ENCODE assay signal across 18 cellular contexts in genomic region chr12:91424506-91424905, GRCh38.
DNase-seq lines count a peak whose midpoint lies in the region; TF ChIP-seq lines count a peak whose summit lies in the region.
"Had no signal": no experiment of that assay in that cellular context is flagged by ENCODE, and none has a peak within 500 bp of the region (broad histone marks: within the 10 kb centered on the region; RNA-seq: fewer than 3 reads in every experiment).

No MANE protein-coding gene starts in this region.

- no peak overlapping the region for H3K4me3 ChIP-seq in SJCRH30
- H3K4me3 ChIP-seq: HAP-1 had no signal

- no peaks in the 10 kb centered on the region for H3K36me3 Mint-ChIP-seq in osteocyte (ENCODE audit: unreplicated experiment)
- no peaks in the 10 kb centered on the region for H3K36me3 Mint-ChIP-seq in activated CD4-positive, alpha-beta memory T cell treated with anti-CD3 and anti-CD28 coated beads for 36 hours
- H3K36me3 Mint-ChIP-seq: CD4-positive, alpha-beta memory T cell had no signal

- POLR2A ChIA-PET in activated CD4-positive, alpha-beta memory T cell treated with anti-CD3 and anti-CD28 coated beads for 36 hours (lab: Charles Lee), result no interaction called here

- peak; percentile 1 for DNase-seq in EH (ENCODE audit: low read depth)
- no peak for DNase-seq in caudate nucleus (lab: John Stamatoyannopoulos, UW)
- no peak for DNase-seq in osteocyte (ENCODE audit: extremely low spot score, unreplicated experiment)
- DNase-seq in T1000 (lab: John Stamatoyannopoulos, UW), result no peak
- no peak for DNase-seq in activated CD4-positive, alpha-beta memory T cell treated with anti-CD3 and anti-CD28 coated beads for 36 hours
- no peak for DNase-seq in SJCRH30
- DNase-seq in DMS53 treated with DMSO at 0.1 percent for 48 hours (lab: John Stamatoyannopoulos, UW; ENCODE audit: unreplicated experiment), result no peak
- DNase-seq: C1 segment of cervical spinal cord; Calu3; CD4-positive, alpha-beta memory T cell; COR-L47; DMS53; DND-41; EL; GF-D8; GOT3; HFFc6 had no signal

- CTCF ChIA-PET in activated CD4-positive, alpha-beta memory T cell treated with anti-CD3 and anti-CD28 coated beads for 36 hours (lab: Charles Lee), result no interaction called here

- H3K27ac ChIP-seq in caudate nucleus (ENCODE audit: low read depth, low read length) (peak overlapping the region; percentile 33), SJCRH30 (no peak overlapping the region)

- no peaks in the 10 kb centered on the region for H3K9me3 ChIP-seq in SJCRH30 (replicated peaks)
- H3K9me3 ChIP-seq: HAP-1 had no signal

- H3K27ac Mint-ChIP-seq in osteocyte (ENCODE audit: unreplicated experiment), result peak overlapping the region; percentile 58
- no peak overlapping the region for H3K27ac Mint-ChIP-seq in activated CD4-positive, alpha-beta memory T cell treated with anti-CD3 and anti-CD28 coated beads for 36 hours
- H3K27ac Mint-ChIP-seq: CD4-positive, alpha-beta memory T cell; HFFc6 had no signal

- no peaks in the 10 kb centered on the region for H3K27me3 Mint-ChIP-seq in osteocyte (ENCODE audit: unreplicated experiment)
- no peaks in the 10 kb centered on the region for H3K27me3 Mint-ChIP-seq in activated CD4-positive, alpha-beta memory T cell treated with anti-CD3 and anti-CD28 coated beads for 36 hours

- no peaks in the 10 kb centered on the region for H3K9me3 Mint-ChIP-seq in osteocyte (ENCODE audit: unreplicated experiment)
- no peaks in the 10 kb centered on the region for H3K9me3 Mint-ChIP-seq in activated CD4-positive, alpha-beta memory T cell treated with anti-CD3 and anti-CD28 coated beads for 36 hours
- H3K9me3 Mint-ChIP-seq: CD4-positive, alpha-beta memory T cell; HFFc6 had no signal

- no peaks in the 10 kb centered on the region for H3K27me3 ChIP-seq in SJCRH30

- H3K36me3 ChIP-seq in SJCRH30, result no peaks in the 10 kb centered on the region
- H3K36me3 ChIP-seq: HAP-1 had no signal

- no peaks in the 10 kb centered on the region; the same call in 1 of the 2 replicates for H3K4me1 ChIP-seq in SJCRH30

- intact Hi-C loops in activated CD4-positive, alpha-beta memory T cell treated with anti-CD3 and anti-CD28 coated beads for 36 hours (cut with micrococcal nuclease), result no loop called here

- H3K4me1 Mint-ChIP-seq in osteocyte (ENCODE audit: unreplicated experiment), result peaks cover 32% of the 10 kb centered on the region
- no peaks in the 10 kb centered on the region for H3K4me1 Mint-ChIP-seq in activated CD4-positive, alpha-beta memory T cell treated with anti-CD3 and anti-CD28 coated beads for 36 hours (ENCODE audit: low read depth)

- TF ChIP-seq CTCF in osteocyte (IDR thresholded peaks at IDR 0.05), result no peak

- H3K4me3 Mint-ChIP-seq in osteocyte (ENCODE audit: unreplicated experiment), result no peak overlapping the region
- no peak overlapping the region for H3K4me3 Mint-ChIP-seq in activated CD4-positive, alpha-beta memory T cell treated with anti-CD3 and anti-CD28 coated beads for 36 hours
- H3K4me3 Mint-ChIP-seq: CD4-positive, alpha-beta memory T cell; HFFc6 had no signal
